Comparison of ENCODE assay signal across 14 cellular contexts in genomic region chr2:200679157-200679934, GRCh38.
"Had no signal": no experiment of that assay in that cellular context is flagged by ENCODE, and none has a peak within 500 bp of the region (broad histone marks: within the 10 kb centered on the region; RNA-seq: fewer than 3 reads in every experiment).

No MANE protein-coding gene starts in this region.

- H3K27ac ChIP-seq: coronary artery, gastrocnemius medialis had no signal

- DNase-seq: activated CD4-positive, alpha-beta T cell treated with anti-CD3 and anti-CD28 coated beads, Interleukin-2, amount 50 U/mL, for 48 hours; activated CD4-positive, CD25-positive, alpha-beta regulatory T cell treated with anti-CD3 and anti-CD28 coated beads, Interleukin-2, amount 50 U/mL, for 72 hours; activated gamma-delta T cell treated with Interleukin-2 at 50 U/mL for 16 hours; activated naive CD8-positive, alpha-beta T cell treated with anti-CD3 and anti-CD28 coated beads, Interleukin-2, amount 10 ng/mL, durations not matched to agents 7 days and 5 days; activated T-cell treated with anti-CD3 and anti-CD28 coated beads, Interleukin-2, amount 50 U/mL, for 4 hours; caudate nucleus; effector CD8-positive, alpha-beta T cell; gastrocnemius medialis; naive B cell; small intestine; trophoblast cell had no signal

- H3K36me3 ChIP-seq: gastrocnemius medialis had no signal

- H3K4me3 ChIP-seq: gastrocnemius medialis had no signal

- H3K9me3 ChIP-seq: gastrocnemius medialis had no signal

- H3K4me1 ChIP-seq: gastrocnemius medialis had no signal

- FAIRE-seq: astrocyte, keratinocyte, small intestine had no signal

- H3K27me3 ChIP-seq: gastrocnemius medialis had no signal

- ATAC-seq: activated T-cell treated with anti-CD3 and anti-CD28 coated beads, Interleukin-2, amount 50 U/mL, for 4 hours; gastrocnemius medialis had no signal
